ENCODE assay signal across 1 cellular context in the genomic region with DNA sequence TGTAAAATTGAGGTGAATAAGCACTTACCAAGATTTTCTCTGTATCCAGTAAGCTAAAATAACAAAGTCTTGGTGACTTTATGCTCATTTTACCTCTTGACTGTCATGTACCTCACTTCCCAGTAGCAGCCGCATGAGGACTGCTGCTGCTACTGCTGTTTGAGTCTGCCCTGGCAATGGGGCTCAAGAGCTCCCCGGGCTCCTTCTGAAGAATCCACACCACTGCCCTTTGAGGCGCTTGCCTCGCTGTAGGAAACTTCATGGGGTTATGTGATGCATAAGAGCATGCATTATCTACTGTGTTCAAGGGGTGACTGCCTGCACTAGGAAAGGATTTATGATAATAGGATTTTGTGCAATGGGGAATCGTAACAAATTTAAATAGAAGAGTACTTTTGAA.
TF ChIP-seq lines count a peak whose summit lies in the region.

No MANE protein-coding gene starts in this region.

TF ChIP-seq in SK-N-SH treated with all-trans-retinoic acid at 6 μM for 48 hours, 23 proteins besides CTCF, POLR2A, EP300 and RAD21 (continued from another document):
- TF ChIP-seq, protein P1, sequence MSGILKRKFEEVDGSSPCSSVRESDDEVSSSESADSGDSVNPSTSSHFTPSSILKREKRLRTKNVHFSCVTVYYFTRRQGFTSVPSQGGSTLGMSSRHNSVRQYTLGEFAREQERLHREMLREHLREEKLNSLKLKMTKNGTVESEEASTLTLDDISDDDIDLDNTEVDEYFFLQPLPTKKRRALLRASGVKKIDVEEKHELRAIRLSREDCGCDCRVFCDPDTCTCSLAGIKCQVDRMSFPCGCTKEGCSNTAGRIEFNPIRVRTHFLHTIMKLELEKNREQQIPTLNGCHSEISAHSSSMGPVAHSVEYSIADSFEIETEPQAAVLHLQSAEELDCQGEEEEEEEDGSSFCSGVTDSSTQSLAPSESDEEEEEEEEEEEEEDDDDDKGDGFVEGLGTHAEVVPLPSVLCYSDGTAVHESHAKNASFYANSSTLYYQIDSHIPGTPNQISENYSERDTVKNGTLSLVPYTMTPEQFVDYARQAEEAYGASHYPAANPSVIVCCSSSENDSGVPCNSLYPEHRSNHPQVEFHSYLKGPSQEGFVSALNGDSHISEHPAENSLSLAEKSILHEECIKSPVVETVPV (CRISPR knock-in tag; IDR thresholded peaks at IDR 0.05), result no peak
